In the genomic region with DNA sequence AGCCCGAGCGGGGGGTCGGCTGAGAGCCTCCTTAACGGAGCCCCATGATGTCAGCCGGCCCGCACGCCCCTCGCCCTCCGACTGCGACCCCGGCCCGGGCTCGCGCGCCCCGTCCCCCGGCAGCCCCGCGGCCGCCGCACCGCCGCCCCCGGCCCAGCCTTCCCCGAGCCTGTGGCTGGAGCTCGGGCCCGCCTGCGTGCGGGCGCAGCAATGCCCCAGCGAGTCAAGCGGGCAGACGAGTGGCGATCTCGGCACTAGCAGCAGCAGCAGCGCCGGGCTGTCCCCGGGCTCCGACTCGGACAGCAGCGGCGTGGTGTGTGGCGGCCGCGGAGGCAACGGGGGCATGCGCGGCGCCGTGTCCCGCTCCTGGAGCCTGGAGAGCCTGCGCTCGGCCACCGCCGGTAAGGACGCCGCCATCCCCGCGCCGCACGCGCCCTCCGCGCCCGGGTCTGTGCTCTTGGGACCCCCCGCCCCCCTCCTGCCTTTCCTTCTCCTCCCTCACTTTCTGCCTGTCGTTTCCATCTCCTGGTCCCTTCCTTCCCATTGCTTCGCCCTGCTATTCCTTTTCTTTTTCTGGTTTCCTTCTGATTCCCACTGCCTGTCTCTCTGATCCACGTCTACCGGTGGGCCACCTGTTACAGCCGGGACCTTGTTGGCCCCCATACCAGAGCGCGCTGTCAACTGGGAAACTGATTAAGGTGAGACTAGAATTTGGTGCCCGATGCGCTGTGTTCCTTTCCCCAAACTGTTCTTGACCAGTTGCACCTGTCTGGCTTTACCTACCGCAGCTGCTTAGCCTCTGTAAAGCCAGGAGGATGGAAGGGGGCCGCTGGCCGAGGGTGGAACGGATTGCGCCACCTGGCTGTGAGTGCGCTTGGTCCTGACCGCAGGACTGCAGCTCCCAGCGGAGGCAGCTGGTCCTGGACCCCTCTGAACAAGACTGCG, we compare ENCODE assay signal across 8 cellular contexts.
DNase-seq lines count a peak whose midpoint lies in the region; ATAC-seq and TF ChIP-seq lines count a peak whose summit lies in the region.
"Had no signal": no experiment of that assay in that cellular context is flagged by ENCODE, and none has a peak within 500 bp of the region (broad histone marks: within the 10 kb centered on the region; RNA-seq: fewer than 3 reads in every experiment).

No MANE protein-coding gene starts in this region.

- peaks cover 42% of the 10 kb centered on the region for H3K4me1 Mint-ChIP-seq in progenitor cell of endocrine pancreas (ENCODE audit: low read depth)

- H3K4me3 Mint-ChIP-seq in progenitor cell of endocrine pancreas (ENCODE audit: low read depth), result peak overlapping the region; percentile 76

- H3K4me3 ChIP-seq in epithelial cell of esophagus (ENCODE audit: low read length), result no peak overlapping the region

- no peaks in the 10 kb centered on the region for H3K9me3 Mint-ChIP-seq in progenitor cell of endocrine pancreas (ENCODE audit: low read depth)

- DNase-seq in NCI-H345 treated with DMSO at 0.1 percent for 48 hours (lab: John Stamatoyannopoulos, UW; ENCODE audit: unreplicated experiment) (peak; percentile 47), epithelial cell of esophagus (ENCODE audit: low read depth) (peak; percentile 45), progenitor cell of endocrine pancreas (ENCODE audit: low spot score, unreplicated experiment) (peak; percentile 60), T-helper 9 cell (no peak), hippocampal formation (lab: John Stamatoyannopoulos, UW) (no peak)

- ATAC-seq in HG03342 (IDR thresholded peaks at IDR 0.05; ENCODE audit: unreplicated experiment), result no peak
- ATAC-seq: Panc1 had no signal

- H3K27me3 Mint-ChIP-seq in progenitor cell of endocrine pancreas, result peaks cover 65% of the 10 kb centered on the region

- H3K27ac Mint-ChIP-seq in progenitor cell of endocrine pancreas, result no peak overlapping the region

- no peaks in the 10 kb centered on the region for H3K36me3 Mint-ChIP-seq in progenitor cell of endocrine pancreas (ENCODE audit: insufficient read depth)

- TF ChIP-seq CTCF in GM12873 (IDR thresholded peaks at IDR 0.05; ENCODE audit: insufficient read depth, low read depth, low read length, missing control alignments), result peak; percentile 43
- peak; percentile 44 for TF ChIP-seq CTCF in epithelial cell of esophagus (IDR thresholded peaks at IDR 0.05; ENCODE audit: insufficient read depth, low read depth, low read length, missing control alignments)
- peak; percentile 74 for TF ChIP-seq CTCF in progenitor cell of endocrine pancreas (IDR thresholded peaks at IDR 0.05; ENCODE audit: unreplicated experiment)

Comparison
In these comparisons a context has a peak if more than half of its experiments do, and no peak if none do; other contexts are left out.
1. DNase-seq: peak in NCI-H345 treated with DMSO at 0.1 percent for 48 hours (single experiment), epithelial cell of esophagus (single experiment) and progenitor cell of endocrine pancreas (single experiment); none in T-helper 9 cell (single experiment) and hippocampal formation (0 of 2).
2. Peak in every context shown above with its lines, with median percentiles within 50 percentile points of each other: CTCF ChIP-seq.